1 cellular context compared by ENCODE assay signal in genomic region chr14:61560323-61560722, GRCh38.
TF ChIP-seq lines count a peak whose summit lies in the region.

No MANE protein-coding gene starts in this region.

TF ChIP-seq in HCT116, 20 proteins besides CTCF, POLR2A, EP300 and RAD21 (continued from another document):
- TF ChIP-seq MAX (IDR thresholded peaks at IDR 0.05) (no peak), EGR1 (IDR thresholded peaks at IDR 0.05; ENCODE audit: low read depth) (no peak), JUND (IDR thresholded peaks at IDR 0.05) (no peak), SP1 (IDR thresholded peaks at IDR 0.05; ENCODE audit: low read depth) (no peak)
